18 cellular contexts compared by ENCODE assay signal in the genomic region with DNA sequence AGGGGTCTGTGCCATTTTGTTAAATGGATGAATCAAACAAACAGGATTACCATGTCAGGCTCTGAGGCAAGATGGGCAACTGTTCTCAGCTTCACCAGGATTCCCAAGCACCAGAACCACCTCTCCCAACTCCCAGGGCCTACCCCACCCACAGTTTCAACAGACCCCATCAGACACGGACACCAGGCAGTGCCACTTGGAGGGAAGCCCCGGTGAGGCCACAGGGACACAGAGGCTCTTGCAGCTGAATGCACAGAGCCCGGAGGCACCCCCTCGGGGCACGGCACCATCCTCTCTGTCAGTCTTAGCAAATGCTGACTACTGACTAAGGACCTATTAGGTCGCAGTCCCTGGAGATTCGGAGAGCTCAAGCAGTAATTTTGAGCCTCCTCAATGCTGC.
A peak's percentile ranks its signal among the peaks of the same experiment; 100 is the strongest.
DNase-seq lines count a peak whose midpoint lies in the region; ATAC-seq and TF ChIP-seq lines count a peak whose summit lies in the region.
"Had no signal": no experiment of that assay in that cellular context is flagged by ENCODE, and none has a peak within 500 bp of the region (broad histone marks: within the 10 kb centered on the region; RNA-seq: fewer than 3 reads in every experiment).

No MANE protein-coding gene starts in this region.

- 64 to 85% (median 74%) methylated on average over 7 of the region's 7 CpGs for WGBS in psoas muscle, 3 donors

- intact Hi-C loops in activated CD8-positive, alpha-beta T cell treated with anti-CD3 and anti-CD28 coated beads for 36 hours (cut with micrococcal nuclease) = no loop called here
- intact Hi-C loops in Panc1 (cut with micrococcal nuclease; ENCODE audit: unreplicated experiment) (no loop called here), psoas muscle (cut with DNase I) (no loop called here)

- H3K36me3 ChIP-seq in Panc1 (ENCODE audit: control insufficient read depth, insufficient read depth, low read length) = no peaks in the 10 kb centered on the region; the same call in 1 of the 2 replicates
- peaks cover 0 to 27% of the 10 kb centered on the region in 2 donors for H3K36me3 ChIP-seq in psoas muscle (ENCODE audit: insufficient read depth in 1 of 2, low read depth in 1 of 2)

- POLR2A ChIA-PET in activated CD8-positive, alpha-beta T cell treated with anti-CD3 and anti-CD28 coated beads, Interleukin-2, amount 10 ng/mL, durations not matched to agents 7 days and 5 days (lab: Charles Lee) = no interaction called here
- POLR2A ChIA-PET in activated CD8-positive, alpha-beta T cell treated with anti-CD3 and anti-CD28 coated beads for 36 hours (lab: Charles Lee) = no interaction called here
- POLR2A ChIA-PET in Panc1 (lab: Charles Lee) = interaction anchor here (0.8 to 1.2 kb wide), 2 partner anchors 9 to 17 kb away, joined by 3 to 8 read pairs; no protein-coding TSS in a partner anchor

- no peak overlapping the region for H3K4me3 Mint-ChIP-seq in activated CD8-positive, alpha-beta T cell treated with anti-CD3 and anti-CD28 coated beads, Interleukin-2, amount 10 ng/mL, durations not matched to agents 7 days and 5 days
- H3K4me3 Mint-ChIP-seq in activated CD8-positive, alpha-beta T cell treated with anti-CD3 and anti-CD28 coated beads for 36 hours = no peak overlapping the region
- no peak overlapping the region for H3K4me3 Mint-ChIP-seq in chondrocyte (ENCODE audit: unreplicated experiment)
- H3K4me3 Mint-ChIP-seq: B cell had no signal

- H3K4me3 ChIP-seq in Panc1 (ENCODE audit: low read depth in 2 of 2, low read length in 2 of 2) (no peak overlapping the region), psoas muscle (no peak overlapping the region)
- H3K4me3 ChIP-seq: cardiac muscle cell, right lobe of liver, tibial nerve had no signal

- no peak for DNase-seq in activated CD8-positive, alpha-beta T cell treated with anti-CD3 and anti-CD28 coated beads, Interleukin-2, amount 10 ng/mL, durations not matched to agents 7 days and 5 days
- DNase-seq in activated CD8-positive, alpha-beta T cell treated with anti-CD3 and anti-CD28 coated beads for 36 hours = no peak
- no peak for DNase-seq in Panc1 (ENCODE audit: low read depth, low spot score)
- no peak for DNase-seq in chondrocyte (ENCODE audit: low spot score)
- no peak for DNase-seq in psoas muscle
- no peak for DNase-seq in NCI-H2107 (lab: John Stamatoyannopoulos, UW)
- no peak for DNase-seq in NCI-H524 treated with DMSO at 0.1 percent for 48 hours (lab: John Stamatoyannopoulos, UW)
- DNase-seq: 8988T; left colon; NCI-H2029; NCI-H510A; right lobe of liver; stimulated activated naive CD4-positive, alpha-beta T cell had no signal

- in situ Hi-C loops in Panc1 (cut with HindIII; ENCODE audit: low pct_unique_long_range_greater_than_20kb, low sequenced_read_pairs) = no loop called here

- ATAC-seq in activated CD8-positive, alpha-beta T cell treated with anti-CD3 and anti-CD28 coated beads, Interleukin-2, amount 10 ng/mL, durations not matched to agents 7 days and 5 days = no peak
- ATAC-seq in activated CD8-positive, alpha-beta T cell treated with anti-CD3 and anti-CD28 coated beads for 36 hours = no peak
- ATAC-seq in Panc1 = no peak
- ATAC-seq in psoas muscle = no peak
- ATAC-seq in HG03469 (IDR thresholded peaks at IDR 0.05; ENCODE audit: unreplicated experiment) = no peak
- ATAC-seq: left colon, right lobe of liver had no signal

- peak overlapping the region; percentile 54 for H3K27ac Mint-ChIP-seq in activated CD8-positive, alpha-beta T cell treated with anti-CD3 and anti-CD28 coated beads, Interleukin-2, amount 10 ng/mL, durations not matched to agents 7 days and 5 days
- H3K27ac Mint-ChIP-seq in activated CD8-positive, alpha-beta T cell treated with anti-CD3 and anti-CD28 coated beads for 36 hours = no peak overlapping the region
- H3K27ac Mint-ChIP-seq in chondrocyte (ENCODE audit: unreplicated experiment) = peak overlapping the region; percentile 70
- H3K27ac Mint-ChIP-seq: B cell had no signal

- H3K27ac ChIP-seq in Panc1 (ENCODE audit: low read length) (peak overlapping the region; percentile 96), psoas muscle (peak overlapping the region; percentile 23)
- H3K27ac ChIP-seq: cardiac muscle cell, neutrophil, right lobe of liver had no signal

- BruUV-seq in Panc1 (replicated peaks; lab: Mats Ljungman, UMichigan) = no TSS peak

- CTCF ChIA-PET in activated CD8-positive, alpha-beta T cell treated with anti-CD3 and anti-CD28 coated beads, Interleukin-2, amount 10 ng/mL, durations not matched to agents 7 days and 5 days (lab: Charles Lee) = no interaction called here
- CTCF ChIA-PET in activated CD8-positive, alpha-beta T cell treated with anti-CD3 and anti-CD28 coated beads for 36 hours (lab: Charles Lee) = interaction anchor here (1.1 kb wide), 1 partner anchor 185 kb away, joined by 3 read pairs; no protein-coding TSS in a partner anchor
- CTCF ChIA-PET in Panc1 (lab: Charles Lee) = no interaction called here

- no peak for TF ChIP-seq CTCF in activated CD8-positive, alpha-beta T cell treated with anti-CD3 and anti-CD28 coated beads for 36 hours (IDR thresholded peaks at IDR 0.05)
- TF ChIP-seq CTCF in Panc1 (IDR thresholded peaks at IDR 0.05) (no peak), chondrocyte (IDR thresholded peaks at IDR 0.05) (no peak), psoas muscle (IDR thresholded peaks at IDR 0.05) (no peak)

- H3K27me3 ChIP-seq in Panc1 (ENCODE audit: control insufficient read depth, insufficient read depth, low read length) = no peaks in the 10 kb centered on the region
- no peaks in the 10 kb centered on the region for H3K27me3 ChIP-seq in psoas muscle (ENCODE audit: insufficient read depth in 3 of 3, low read length in 2 of 3)
- H3K27me3 ChIP-seq: cardiac muscle cell, neutrophil, right lobe of liver, tibial nerve had no signal

- H3K4me1 ChIP-seq in Panc1 (ENCODE audit: control insufficient read depth, insufficient read depth, low read length) = peaks cover 66% of the 10 kb centered on the region
- peaks cover 44% of the 10 kb centered on the region for H3K4me1 ChIP-seq in psoas muscle
- H3K4me1 ChIP-seq: right lobe of liver had no signal

- H3K36me3 Mint-ChIP-seq in activated CD8-positive, alpha-beta T cell treated with anti-CD3 and anti-CD28 coated beads, Interleukin-2, amount 10 ng/mL, durations not matched to agents 7 days and 5 days (ENCODE audit: low read depth) = peaks cover 16% of the 10 kb centered on the region
- peaks cover 22% of the 10 kb centered on the region for H3K36me3 Mint-ChIP-seq in activated CD8-positive, alpha-beta T cell treated with anti-CD3 and anti-CD28 coated beads for 36 hours (ENCODE audit: low read depth)
- H3K36me3 Mint-ChIP-seq in chondrocyte (ENCODE audit: low read depth) = peaks cover 32% of the 10 kb centered on the region

- no peaks in the 10 kb centered on the region for H3K27me3 Mint-ChIP-seq in activated CD8-positive, alpha-beta T cell treated with anti-CD3 and anti-CD28 coated beads, Interleukin-2, amount 10 ng/mL, durations not matched to agents 7 days and 5 days (ENCODE audit: low read depth)
- H3K27me3 Mint-ChIP-seq in activated CD8-positive, alpha-beta T cell treated with anti-CD3 and anti-CD28 coated beads for 36 hours = no peaks in the 10 kb centered on the region
- no peaks in the 10 kb centered on the region for H3K27me3 Mint-ChIP-seq in chondrocyte (ENCODE audit: low read depth)
- H3K27me3 Mint-ChIP-seq: B cell had no signal

- no peaks in the 10 kb centered on the region for H3K9me3 Mint-ChIP-seq in activated CD8-positive, alpha-beta T cell treated with anti-CD3 and anti-CD28 coated beads, Interleukin-2, amount 10 ng/mL, durations not matched to agents 7 days and 5 days (ENCODE audit: insufficient read depth)
- H3K9me3 Mint-ChIP-seq in activated CD8-positive, alpha-beta T cell treated with anti-CD3 and anti-CD28 coated beads for 36 hours = no peaks in the 10 kb centered on the region
- no peaks in the 10 kb centered on the region for H3K9me3 Mint-ChIP-seq in chondrocyte (ENCODE audit: low read depth)

- peaks cover 5% of the 10 kb centered on the region for H3K4me1 Mint-ChIP-seq in activated CD8-positive, alpha-beta T cell treated with anti-CD3 and anti-CD28 coated beads, Interleukin-2, amount 10 ng/mL, durations not matched to agents 7 days and 5 days (ENCODE audit: low read depth)
- H3K4me1 Mint-ChIP-seq in activated CD8-positive, alpha-beta T cell treated with anti-CD3 and anti-CD28 coated beads for 36 hours (ENCODE audit: low read depth) = peaks cover 14% of the 10 kb centered on the region
- peaks cover 81% of the 10 kb centered on the region for H3K4me1 Mint-ChIP-seq in chondrocyte (ENCODE audit: low read depth)
- H3K4me1 Mint-ChIP-seq: B cell had no signal

- no peaks in the 10 kb centered on the region for H3K9me3 ChIP-seq in Panc1 (ENCODE audit: control insufficient read depth, insufficient read depth, low read depth, low read length)
- no peaks in the 10 kb centered on the region for H3K9me3 ChIP-seq in psoas muscle
- H3K9me3 ChIP-seq: neutrophil, right lobe of liver, tibial nerve had no signal
